Comparison of ENCODE assay signal across 22 cellular contexts in genomic region chr4:107950746-107951540, GRCh38. TPM values are rescaled to one million over a fixed set of nuclear protein-coding genes. Genes with fewer than 3 reads are reported as not detected.
A peak's percentile ranks its signal among the peaks of the same experiment; 100 is the strongest.
DNase-seq lines count a peak whose midpoint lies in the region; ATAC-seq, FAIRE-seq and TF ChIP-seq lines count a peak whose summit lies in the region.
"Had no signal": no experiment of that assay in that cellular context is flagged by ENCODE, and none has a peak within 500 bp of the region (broad histone marks: within the 10 kb centered on the region; RNA-seq: fewer than 3 reads in every experiment).

No MANE protein-coding gene starts in this region.

- H3K14ac ChIP-seq in trophoblast cell (ENCODE audit: low read length) = no peak overlapping the region

- no peak overlapping the region for H2BK5ac ChIP-seq in trophoblast cell (ENCODE audit: low read depth, low read length, poor library complexity)

- H3K79me2 ChIP-seq in fibroblast of lung (ENCODE audit: control insufficient read depth, insufficient read depth, low read length) (no peaks in the 10 kb centered on the region), trophoblast cell (ENCODE audit: control insufficient read depth, insufficient read depth, low read length, poor library complexity) (no peaks in the 10 kb centered on the region)

- H3K18ac ChIP-seq in trophoblast cell (ENCODE audit: low read length) = no peak overlapping the region

- no peak overlapping the region for H2AK5ac ChIP-seq in trophoblast cell (ENCODE audit: low read length)

- H3K4me3 ChIP-seq in fibroblast of lung (replicated peaks in 1 of 4; ENCODE audit: control extremely low read depth in 1 of 4, insufficient read depth in 1 of 4, low read depth in 3 of 4, low read length in 4 of 4) (no peak overlapping the region), trophoblast cell (ENCODE audit: low read depth, low read length) (no peak overlapping the region)
- H3K4me3 ChIP-seq: BLaER1 had no signal

- H2AFZ ChIP-seq in fibroblast of lung (ENCODE audit: low read length) = no peak overlapping the region
- no peak overlapping the region for H2AFZ ChIP-seq in trophoblast cell (ENCODE audit: insufficient read depth, low read length, poor library complexity)

- TF ChIP-seq CTCF in fibroblast of lung (conservative IDR thresholded peaks at IDR 0.05 in 1 of 2, IDR thresholded peaks at IDR 0.05 in 1 of 2; ENCODE audit: low read depth in 1 of 2, low read length in 2 of 2) = no peak

- H3K9ac ChIP-seq in fibroblast of lung (ENCODE audit: insufficient read depth, low read length) (no peak overlapping the region), trophoblast cell (ENCODE audit: low read length) (no peak overlapping the region)
- H3K9ac ChIP-seq: BLaER1, SK-N-SH had no signal

- no peaks in the 10 kb centered on the region for H3K79me1 ChIP-seq in trophoblast cell (ENCODE audit: low read length)

- no peak overlapping the region for H3K4ac ChIP-seq in trophoblast cell (ENCODE audit: low read depth, low read length)

- peaks cover 5% of the 10 kb centered on the region for H3K4me1 ChIP-seq in fibroblast of lung (ENCODE audit: control insufficient read depth, extremely low read depth, insufficient read depth, low read length)
- no peaks in the 10 kb centered on the region for H3K4me1 ChIP-seq in trophoblast cell (ENCODE audit: control insufficient read depth in 1 of 2, insufficient read depth in 2 of 2, low read length in 2 of 2)
- H3K4me1 ChIP-seq: BLaER1 had no signal

- no peak overlapping the region for H4K12ac ChIP-seq in trophoblast cell (ENCODE audit: low read depth, low read length)

- H3K23ac ChIP-seq in trophoblast cell (ENCODE audit: low read length) = no peak overlapping the region

- ATAC-seq in HG02870 (IDR thresholded peaks at IDR 0.05; ENCODE audit: unreplicated experiment) = no peak
- ATAC-seq: Panc1, Right ventricle myocardium inferior had no signal

- H3K4me2 ChIP-seq in fibroblast of lung (ENCODE audit: extremely low read depth, insufficient read depth, low read length) (no peak overlapping the region), trophoblast cell (ENCODE audit: low read length) (no peak overlapping the region)
- H3K4me2 ChIP-seq: BLaER1, SK-N-SH had no signal

- peak overlapping the region; percentile 37 for H3K27ac ChIP-seq in fibroblast of lung (ENCODE audit: insufficient read depth, low read length)
- no peak overlapping the region for H3K27ac ChIP-seq in trophoblast cell (ENCODE audit: low read depth, low read length)
- H3K27ac ChIP-seq: BLaER1 had no signal

- H4K91ac ChIP-seq in trophoblast cell (ENCODE audit: low read depth, low read length) = no peak overlapping the region

- no peaks in the 10 kb centered on the region for H3K9me3 ChIP-seq in fibroblast of lung (ENCODE audit: control insufficient read depth, insufficient read depth, low read depth, low read length)
- no peaks in the 10 kb centered on the region for H3K9me3 ChIP-seq in trophoblast cell (ENCODE audit: insufficient read depth, low read depth, low read length)
- H3K9me3 ChIP-seq: SK-N-SH had no signal

- no CpG with 5 or more reads among the region's 2 CpGs for WGBS in trophoblast cell (ENCODE audit: extremely low coverage, insufficient coverage, insufficient read length)

- no peaks in the 10 kb centered on the region for H4K20me1 ChIP-seq in fibroblast of lung (ENCODE audit: control insufficient read depth, extremely low read depth, insufficient read depth, low read length)
- H4K20me1 ChIP-seq: BLaER1 had no signal

- FAIRE-seq in RCC 7860 (lab: Jason Lieb, UNC) = no peak
- FAIRE-seq: D721Med, GM12891, GM18507 had no signal

- no peak overlapping the region for H4K8ac ChIP-seq in trophoblast cell (ENCODE audit: low read depth, low read length)

- no peak overlapping the region for H2BK12ac ChIP-seq in trophoblast cell (ENCODE audit: low read length)

- H3K27me3 ChIP-seq in fibroblast of lung (ENCODE audit: control insufficient read depth, insufficient read depth, low read length) (no peaks in the 10 kb centered on the region), trophoblast cell (ENCODE audit: insufficient read depth, low read length) (no peaks in the 10 kb centered on the region)
- H3K27me3 ChIP-seq: BLaER1 had no signal

- no peak overlapping the region for H2BK120ac ChIP-seq in trophoblast cell (ENCODE audit: insufficient read depth, low read length, poor library complexity)

- H3K36me3 ChIP-seq in fibroblast of lung (ENCODE audit: control insufficient read depth, insufficient read depth, low read length) (no peaks in the 10 kb centered on the region), trophoblast cell (ENCODE audit: control insufficient read depth in 1 of 2, insufficient read depth in 2 of 2, low read length in 2 of 2) (no peaks in the 10 kb centered on the region)

- DNase-seq in EL (peak; percentile 14), amniotic epithelial cell (ENCODE audit: low read depth) (peak; percentile 7), fibroblast of lung (ENCODE audit: low read depth in 2 of 2) (peak in 1 of 2 donors; percentile 27), trophoblast cell (peak; percentile 20 to 54), NOMO-1 treated with DMSO at 0.1 percent for 48 hours (lab: John Stamatoyannopoulos, UW; ENCODE audit: unreplicated experiment) (no peak), hypothalamus (lab: John Stamatoyannopoulos, UW) (no peak), RCC 7860 (ENCODE audit: low spot score) (no peak)
- DNase-seq: CD8-positive, alpha-beta memory T cell; DMS79; GDM1; Karpas-422; NCI-H1105; NCI-H1694; NCI-H510A treated with DMSO at 0.1 percent for 48 hours; SK-N-SH had no signal

RNA-seq across cellular contexts. Expression of gene CYP2U1, which starts 19.6 kb away (rescaled TPM):
- total RNA-seq in fibroblast of lung = 21.3 and 24.3 TPM in 2 replicates
- 12.0 and 15.5 TPM in 2 replicates for polyA plus RNA-seq in fibroblast of lung
- polyA plus RNA-seq in fibroblast of lung (2012) = 8.6 and 10.4 TPM in 2 replicates
- 3.3 and 4.0 TPM in 2 replicates for polyA minus RNA-seq in fibroblast of lung (ENCODE audit: low replicate concordance)
- 0.49 and 0.56 TPM in 2 replicates for polyA plus RNA-seq in trophoblast cell (2013)

RNA-seq across cellular contexts. Expression of gene HADH, which starts 38.7 kb away (rescaled TPM):
- 10.3 and 16.7 TPM in 2 replicates for total RNA-seq in fibroblast of lung
- 29.7 and 37.5 TPM in 2 replicates for polyA plus RNA-seq in fibroblast of lung
- 22.9 and 36.2 TPM in 2 replicates for polyA plus RNA-seq in fibroblast of lung (2012)
- polyA minus RNA-seq in fibroblast of lung (ENCODE audit: low replicate concordance) = 8.3 and 14.3 TPM in 2 replicates
- 22.8 and 23.7 TPM in 2 replicates for polyA plus RNA-seq in trophoblast cell (2013)

Comparison
In these comparisons a context has a peak if more than half of its experiments do, and no peak if none do; other contexts are left out.
1. DNase-seq: peak in EL (single experiment), amniotic epithelial cell (single experiment) and trophoblast cell (2 of 2); none in NOMO-1 treated with DMSO at 0.1 percent for 48 hours (single experiment), hypothalamus (0 of 51) and RCC 7860 (single experiment).